ENCODE assay signal across 17 cellular contexts in the genomic region with DNA sequence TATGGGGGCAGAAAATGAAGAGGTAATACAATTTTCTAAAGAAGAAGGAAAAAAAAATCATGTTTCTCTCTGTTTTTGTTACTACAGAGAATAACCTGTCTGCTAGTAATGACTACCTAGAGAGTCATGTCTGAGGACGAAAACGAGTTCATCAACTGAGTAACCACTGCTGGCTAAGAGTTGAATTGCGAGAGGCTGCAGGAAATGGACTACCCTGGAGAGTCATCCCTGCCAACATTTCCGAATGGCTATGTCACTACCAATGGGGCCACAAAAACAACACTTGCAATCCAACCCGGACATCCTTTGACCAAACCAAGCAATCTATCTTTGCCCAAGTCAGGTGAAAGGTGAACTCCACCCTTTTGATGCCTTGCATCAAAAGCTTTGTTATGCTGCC.
DNase-seq lines count a peak whose midpoint lies in the region; TF ChIP-seq lines count a peak whose summit lies in the region.
"Had no signal": no experiment of that assay in that cellular context is flagged by ENCODE, and none has a peak within 500 bp of the region (broad histone marks: within the 10 kb centered on the region; RNA-seq: fewer than 3 reads in every experiment).

No MANE protein-coding gene starts in this region.

- H3K27me3 ChIP-seq in MG63 = peaks cover 4% of the 10 kb centered on the region
- H3K27me3 ChIP-seq: heart left ventricle had no signal

- no peaks in the 10 kb centered on the region for H3K4me1 Mint-ChIP-seq in mesothelial cell of epicardium
- H3K4me1 Mint-ChIP-seq: neural crest cell had no signal

- no peak for TF ChIP-seq CTCF in mesothelial cell of epicardium (IDR thresholded peaks at IDR 0.05; ENCODE audit: unreplicated experiment)

- no peaks in the 10 kb centered on the region for H3K36me3 Mint-ChIP-seq in mesothelial cell of epicardium

- H3K4me3 ChIP-seq in MG63 = no peak overlapping the region
- H3K4me3 ChIP-seq: coronary artery, heart left ventricle, SK-N-MC had no signal

- no peaks in the 10 kb centered on the region for H3K9me3 Mint-ChIP-seq in mesothelial cell of epicardium
- H3K9me3 Mint-ChIP-seq: neural crest cell; stimulated activated naive CD8-positive, alpha-beta T cell treated with anti-CD3 and anti-CD28 coated beads, Interleukin-15, Interleukin-2, amounts not matched to agents 100 ng/mL and 50 ng/mL, for 24 hours had no signal

- DNase-seq in AG20443 (ENCODE audit: low spot score) = peak; percentile 74
- peak; percentile 54 for DNase-seq in MG63
- peak; percentile 50 to 61 for DNase-seq in dermis microvascular lymphatic vessel endothelial cell (ENCODE audit: low read depth in 2 of 2)
- DNase-seq in myocyte (ENCODE audit: low read depth) = peak; percentile 2
- no peak for DNase-seq in mesothelial cell of epicardium (ENCODE audit: low spot score in 2 of 2, unreplicated experiment in 2 of 2)
- DNase-seq in stimulated activated naive CD4-positive, alpha-beta T cell treated with Interleukin-2 at 50 U/mL for 16 hours (lab: John Stamatoyannopoulos, UW) = no peak
- DNase-seq in NCI-H774 (lab: John Stamatoyannopoulos, UW) = no peak
- DNase-seq in effector CD8-positive, alpha-beta T cell (lab: John Stamatoyannopoulos, UW) = no peak
- DNase-seq: activated CD8-positive, alpha-beta memory T cell treated with anti-CD3 and anti-CD28 coated beads, Interleukin-2, amount 50 U/mL, for 4 hours; heart left ventricle; kidney; NCI-H2081 treated with DMSO at 0.1 percent for 48 hours; NCI-H524 treated with DMSO at 0.1 percent for 48 hours had no signal

- H3K9me3 ChIP-seq in MG63 = no peaks in the 10 kb centered on the region
- H3K9me3 ChIP-seq: heart left ventricle had no signal

- no peak overlapping the region for H3K4me3 Mint-ChIP-seq in mesothelial cell of epicardium
- H3K4me3 Mint-ChIP-seq: neural crest cell; stimulated activated naive CD8-positive, alpha-beta T cell treated with anti-CD3 and anti-CD28 coated beads, Interleukin-15, Interleukin-2, amounts not matched to agents 100 ng/mL and 50 ng/mL, for 24 hours had no signal

- no peaks in the 10 kb centered on the region for H3K36me3 ChIP-seq in MG63
- H3K36me3 ChIP-seq: heart left ventricle had no signal

- H3K27ac Mint-ChIP-seq in mesothelial cell of epicardium = no peak overlapping the region
- H3K27ac Mint-ChIP-seq: stimulated activated naive CD8-positive, alpha-beta T cell treated with anti-CD3 and anti-CD28 coated beads, Interleukin-15, Interleukin-2, amounts not matched to agents 100 ng/mL and 50 ng/mL, for 24 hours had no signal

- peaks cover 3% of the 10 kb centered on the region for H3K27me3 Mint-ChIP-seq in mesothelial cell of epicardium (ENCODE audit: low read depth)

Comparison
In these comparisons a context has a peak if more than half of its experiments do, and no peak if none do; other contexts are left out.
1. DNase-seq: peak in AG20443 (single experiment), MG63 (single experiment), dermis microvascular lymphatic vessel endothelial cell (2 of 2) and myocyte (single experiment); none in mesothelial cell of epicardium (0 of 2), stimulated activated naive CD4-positive, alpha-beta T cell treated with Interleukin-2 at 50 U/mL for 16 hours (single experiment), NCI-H774 (single experiment) and effector CD8-positive, alpha-beta T cell (single experiment).